Comparison of ENCODE assay signal across 32 cellular contexts in genomic region chr5:173814053-173814452, GRCh38.
"Had no signal": no experiment of that assay in that cellular context is flagged by ENCODE, and none has a peak within 500 bp of the region (broad histone marks: within the 10 kb centered on the region; RNA-seq: fewer than 3 reads in every experiment).

No MANE protein-coding gene starts in this region.

- DNase-seq: activated CD4-positive, alpha-beta T cell treated with anti-CD3 and anti-CD28 coated beads for 36 hours; activated CD4-positive, alpha-beta T cell treated with anti-CD3 and anti-CD28 coated beads, Interleukin-2, amount 10 ng/mL, durations not matched to agents 7 days and 5 days; activated CD4-positive, alpha-beta T cell treated with anti-CD3 and anti-CD28 coated beads, Interleukin-2, amount 50 U/mL, for 48 hours; activated CD8-positive, alpha-beta T cell treated with anti-CD3 and anti-CD28 coated beads, Interleukin-2, amount 10 ng/mL, durations not matched to agents 7 days and 5 days; activated gamma-delta T cell; activated naive CD4-positive, alpha-beta T cell treated with Interleukin-2 at 50 U/mL for 16 hours; activated T-cell treated with anti-CD3 and anti-CD28 coated beads, Interleukin-2, amount 50 U/mL, for 24 hours; adrenal gland; caudate nucleus; cerebellar nuclear complex; Kasumi-1; KG1; NCI-H1092 treated with DMSO at 0.1 percent for 48 hours; NCI-H1417; NCI-H146; NCI-H187; NCI-H2029 treated with DMSO at 0.1 percent for 48 hours; NCI-H2107; NCI-H2171; NCI-H510A; NCI-H526; NCI-H748 treated with DMSO at 0.1 percent for 48 hours; PC-3; Right ventricle myocardium superior; T1000 had no signal

- ATAC-seq: activated CD4-positive, alpha-beta T cell treated with anti-CD3 and anti-CD28 coated beads for 36 hours; activated CD4-positive, CD25-positive, alpha-beta regulatory T cell treated with anti-CD3 and anti-CD28 coated beads, Interleukin-2, amount 50 U/mL, for 24 hours; activated CD8-positive, alpha-beta T cell treated with anti-CD3 and anti-CD28 coated beads, Interleukin-2, amount 10 ng/mL, durations not matched to agents 7 days and 5 days; PC-3; WTC11 had no signal

- FAIRE-seq: astrocyte, bronchial epithelial cell, RCC 7860, TTC549 had no signal

- H3K27ac ChIP-seq: adrenal gland, RWPE1 had no signal

- H3K36me3 ChIP-seq: adrenal gland had no signal

- H3K4me3 ChIP-seq: adrenal gland had no signal

- H3K9me3 ChIP-seq: adrenal gland had no signal

- H3K27me3 ChIP-seq: adrenal gland had no signal
